In the genomic region with DNA sequence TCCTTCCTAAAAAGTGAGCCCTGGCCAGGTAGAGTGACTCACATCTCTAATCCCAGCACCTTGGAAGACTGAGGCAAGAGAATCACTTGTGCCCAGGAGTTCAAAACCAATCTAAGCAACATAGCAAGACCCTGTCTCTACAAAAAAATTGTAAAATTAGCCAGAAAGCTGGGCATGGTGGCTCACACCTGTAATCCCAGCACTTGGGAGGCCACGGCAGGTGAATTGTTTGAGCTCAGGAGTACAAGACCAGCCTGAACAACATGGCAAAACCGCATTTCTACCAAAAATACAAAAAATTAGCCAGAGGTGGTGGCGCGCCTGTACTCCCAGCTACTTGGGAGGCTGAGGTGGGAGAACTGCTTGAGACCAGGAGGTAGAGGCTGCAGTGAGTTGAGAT, we compare ENCODE assay signal across 5 cellular contexts. TPM values are rescaled to one million over a fixed set of nuclear protein-coding genes. Genes with fewer than 3 reads are reported as not detected.
"Had no signal": no experiment of that assay in that cellular context is flagged by ENCODE, and none has a peak within 500 bp of the region (broad histone marks: within the 10 kb centered on the region; RNA-seq: fewer than 3 reads in every experiment).

No MANE protein-coding gene starts in this region.

RNA-seq across cellular contexts. Expression of gene GOLGA6L6, which starts 49.0 kb away (rescaled TPM):
- total RNA-seq: HepG2, HT-29, HT1080, IMR-90, K562 had no signal
